ENCODE assay signal across 29 cellular contexts in the genomic region with DNA sequence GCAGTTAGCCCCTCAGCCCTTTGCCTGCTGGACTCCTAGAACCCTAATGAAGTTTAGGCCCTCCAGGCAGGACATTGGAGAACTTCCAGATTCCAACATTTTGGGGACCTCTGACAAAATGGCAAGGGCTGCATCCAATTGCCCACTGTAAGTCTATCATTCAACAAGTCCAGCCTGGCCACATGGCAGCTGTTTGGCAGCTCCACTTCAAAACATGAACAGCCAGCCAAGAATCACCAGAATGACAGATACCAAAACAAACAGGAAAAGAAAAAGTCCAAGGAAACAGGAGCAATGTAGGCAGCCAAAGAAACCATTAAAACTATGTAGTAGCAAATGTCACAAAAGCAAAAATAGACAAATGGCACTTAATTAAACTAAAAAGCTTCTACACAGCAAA. TPM values are rescaled to one million over a fixed set of nuclear protein-coding genes. Genes with fewer than 3 reads are reported as not detected.
DNase-seq lines count a peak whose midpoint lies in the region; ATAC-seq, FAIRE-seq and TF ChIP-seq lines count a peak whose summit lies in the region.
"Had no signal": no experiment of that assay in that cellular context is flagged by ENCODE, and none has a peak within 500 bp of the region (broad histone marks: within the 10 kb centered on the region; RNA-seq: fewer than 3 reads in every experiment).

No MANE protein-coding gene starts in this region.

- no peak for FAIRE-seq in small intestine (lab: Jason Lieb, UNC)
- FAIRE-seq: D721Med, GM12891, RCC 7860 had no signal

- H3K4me1 ChIP-seq in left ventricle myocardium inferior (no peaks in the 10 kb centered on the region), small intestine (ENCODE audit: control insufficient read depth in 2 of 2, insufficient read depth in 1 of 2, low read depth in 1 of 2, low read length in 1 of 2) (no peaks in the 10 kb centered on the region)
- H3K4me1 ChIP-seq: adrenal gland, body of pancreas had no signal

- DNase-seq in left ventricle myocardium superior, result no peak
- DNase-seq in left ventricle myocardium inferior, result no peak
- peak; percentile 49 for DNase-seq in medulla oblongata (ENCODE audit: extremely low spot score)
- no peak for DNase-seq in HK-2 (ENCODE audit: unreplicated experiment)
- DNase-seq in small intestine, result no peak
- DNase-seq: activated CD4-positive, alpha-beta T cell treated with anti-CD3 and anti-CD28 coated beads for 36 hours; activated naive CD4-positive, alpha-beta T cell treated with anti-CD3 and anti-CD28 coated beads, Interleukin-2, amount 10 ng/mL, durations not matched to agents 7 days and 5 days; adrenal gland; AML-193; body of pancreas; CD4-positive, alpha-beta memory T cell; dermis blood vessel endothelial cell; endodermal cell; islet precursor cell; KG1; natural killer cell; NCI-H146; NCI-H2171 treated with DMSO at 0.1 percent for 48 hours; NCI-H524 treated with DMSO at 0.1 percent for 48 hours; occipital lobe; SHP77 treated with DMSO at 0.1 percent for 48 hours; stimulated activated naive B cell treated with anti-CD40 and anti-IgM and Interleukin-4, amounts not matched to agents 10 μg/mL and 1 μg/mL and 100 μg/mL, for 72 hours; SW 1271 had no signal

- no peak overlapping the region for H3K4me3 ChIP-seq in left ventricle myocardium inferior
- no peak overlapping the region for H3K4me3 ChIP-seq in small intestine (ENCODE audit: low read depth in 1 of 2, low read length in 2 of 2)
- H3K4me3 ChIP-seq: body of pancreas had no signal

- H3K36me3 ChIP-seq in left ventricle myocardium inferior (peaks cover 22% of the 10 kb centered on the region), small intestine (ENCODE audit: control insufficient read depth in 2 of 2, insufficient read depth in 2 of 2, low read length in 2 of 2) (no peaks in the 10 kb centered on the region)
- H3K36me3 ChIP-seq: adrenal gland had no signal

- TF ChIP-seq CTCF in left ventricle myocardium inferior (IDR thresholded peaks at IDR 0.05; ENCODE audit: borderline replicate concordance) (no peak), VCaP (conservative IDR thresholded peaks at IDR 0.05) (no peak)

- intact Hi-C loops in left ventricle myocardium superior (cut with micrococcal nuclease), result no loop called here
- intact Hi-C loops in left ventricle myocardium inferior (cut with micrococcal nuclease), result no loop called here

- H3K27me3 ChIP-seq in left ventricle myocardium inferior (ENCODE audit: low read depth) (no peaks in the 10 kb centered on the region), small intestine (ENCODE audit: control insufficient read depth in 2 of 2, insufficient read depth in 2 of 2, low read length in 2 of 2) (no peaks in the 10 kb centered on the region)
- H3K27me3 ChIP-seq: adrenal gland, body of pancreas had no signal

- no peak overlapping the region for H3K27ac ChIP-seq in left ventricle myocardium inferior (replicated peaks)
- peak overlapping the region; percentile 7; the same call in 1 of the 2 replicates for H3K27ac ChIP-seq in VCaP
- H3K27ac ChIP-seq in small intestine (ENCODE audit: low read depth in 1 of 2, low read length in 1 of 2), result no peak overlapping the region
- H3K27ac ChIP-seq: adrenal gland, body of pancreas had no signal

- ATAC-seq in left ventricle myocardium superior (peak; percentile 34), HG02588 (IDR thresholded peaks at IDR 0.05; ENCODE audit: unreplicated experiment) (no peak)
- ATAC-seq: activated CD4-positive, alpha-beta T cell treated with anti-CD3 and anti-CD28 coated beads for 36 hours; activated T-helper 17 cell treated with anti-CD3 and anti-CD28 coated beads, Interleukin-2, amount 50 U/mL, for 72 hours; body of pancreas; natural killer cell; stimulated activated naive B cell treated with anti-CD40 and anti-IgM and Interleukin-4, amounts not matched to agents 10 μg/mL and 1 μg/mL and 100 μg/mL, for 72 hours had no signal

- H3K9me3 ChIP-seq in left ventricle myocardium inferior (replicated peaks), result no peaks in the 10 kb centered on the region
- peaks cover 1% of the 10 kb centered on the region for H3K9me3 ChIP-seq in small intestine (ENCODE audit: control insufficient read depth, low read depth)
- H3K9me3 ChIP-seq: adrenal gland, body of pancreas had no signal

RNA-seq across cellular contexts. Expression of gene SLC4A5, which starts 25.5 kb away (rescaled TPM):
- total RNA-seq in left ventricle myocardium superior, result 2.2 TPM
- 2.3 TPM for total RNA-seq in left ventricle myocardium inferior
- polyA plus RNA-seq in small intestine, result 1 to 10 TPM in 1 of 3 donors, under 1 TPM in 1, not detected in 1; 0.43 to 2.0 TPM
- total RNA-seq: dermis blood vessel endothelial cell had no signal
